8 cellular contexts compared by ENCODE assay signal in genomic region chr20:31606678-31606927, GRCh38. TPM values are rescaled to one million over a fixed set of nuclear protein-coding genes. Genes with fewer than 3 reads are reported as not detected.
DNase-seq lines count a peak whose midpoint lies in the region; ATAC-seq, FAIRE-seq and TF ChIP-seq lines count a peak whose summit lies in the region.

No MANE protein-coding gene starts in this region.

- H3K4me3 ChIP-seq in HEK293 (ENCODE audit: low read depth, low read length) (peak overlapping the region; percentile 70), iPS DF 6.9 (ENCODE audit: low read length) (peak overlapping the region; percentile 44; the same call in 1 of the 2 replicates), small intestine (ENCODE audit: low read depth in 1 of 2, low read length in 2 of 2) (peak overlapping the region; percentile 27 to 97)

- FAIRE-seq in small intestine (lab: Jason Lieb, UNC): no peak
- FAIRE-seq in GM12892 (lab: Jason Lieb, UNC): no peak

- H3K36me3 Mint-ChIP-seq in activated T-helper 1 cell treated with anti-CD3 and anti-CD28 coated beads, Interleukin-12 subunit alpha, Interleukin-12 subunit beta, Interleukin-2, Interleukin-4 antibody, amounts not matched to agents 30 ng/mL and 10 ng/mL and 1 ng/mL, durations not matched to agents 14 hours and 24 hours and 36 hours (ENCODE audit: low read depth): no peaks in the 10 kb centered on the region

- no CpG with 5 or more reads among the region's 1 CpG for WGBS in iPS DF 6.9 (ENCODE audit: insufficient coverage, insufficient read length)
- 16 to 79% (median 31%) methylated on average over 1 of the region's 1 CpG for WGBS in small intestine, 3 donors

- H3K4me3 Mint-ChIP-seq in activated T-helper 1 cell treated with anti-CD3 and anti-CD28 coated beads, Interleukin-12 subunit alpha, Interleukin-12 subunit beta, Interleukin-2, Interleukin-4 antibody, amounts not matched to agents 30 ng/mL and 10 ng/mL and 1 ng/mL, durations not matched to agents 14 hours and 24 hours and 36 hours: peak overlapping the region; percentile 91

- intact Hi-C loops in activated T-helper 1 cell treated with anti-CD3 and anti-CD28 coated beads, Interleukin-12 subunit alpha, Interleukin-12 subunit beta, Interleukin-2, Interleukin-4 antibody, amounts not matched to agents 30 ng/mL and 10 ng/mL and 1 ng/mL, durations not matched to agents 14 hours and 24 hours and 36 hours (cut with micrococcal nuclease): loop anchor here (10.0 kb wide), 1 partner anchor 748 kb away; the partner anchor contains the start of gene ASXL1

- H3K27ac Mint-ChIP-seq in activated T-helper 1 cell treated with anti-CD3 and anti-CD28 coated beads, Interleukin-12 subunit alpha, Interleukin-12 subunit beta, Interleukin-2, Interleukin-4 antibody, amounts not matched to agents 30 ng/mL and 10 ng/mL and 1 ng/mL, durations not matched to agents 14 hours and 24 hours and 36 hours: no peak overlapping the region

- DNase-seq in activated T-helper 1 cell treated with anti-CD3 and anti-CD28 coated beads, Interleukin-12 subunit alpha, Interleukin-12 subunit beta, Interleukin-2, Interleukin-4 antibody, amounts not matched to agents 30 ng/mL and 10 ng/mL and 1 ng/mL, durations not matched to agents 14 hours and 24 hours and 36 hours (ENCODE audit: low spot score): no peak
- DNase-seq in iPS DF 6.9 (ENCODE audit: low read depth, low spot score): no peak
- no peak for DNase-seq in small intestine
- no peak for DNase-seq in AML-193 (lab: John Stamatoyannopoulos, UW)
- DNase-seq in GM12892 (ENCODE audit: insufficient read length): no peak

- no peaks in the 10 kb centered on the region for H3K27me3 ChIP-seq in iPS DF 6.9 (ENCODE audit: control insufficient read depth, insufficient read depth, low read length)
- no peaks in the 10 kb centered on the region for H3K27me3 ChIP-seq in small intestine (ENCODE audit: control insufficient read depth in 2 of 2, insufficient read depth in 2 of 2, low read length in 2 of 2)

- H3K9me3 ChIP-seq in HEK293 (ENCODE audit: control insufficient read depth, insufficient read depth, low read depth, low read length) (no peaks in the 10 kb centered on the region), iPS DF 6.9 (ENCODE audit: control insufficient read depth, insufficient read depth, low read length) (no peaks in the 10 kb centered on the region), small intestine (ENCODE audit: control insufficient read depth, low read depth) (no peaks in the 10 kb centered on the region)

- CTCF ChIA-PET in HEK293 (lab: Yijun Ruan, JAX): interaction anchor here (0.5 to 26.4 kb wide), 5 partner anchors 25 to 117 kb away, joined by 3 to 1204 read pairs (median 6); no protein-coding TSS in a partner anchor

- peaks cover 35% of the 10 kb centered on the region for H3K4me1 Mint-ChIP-seq in activated T-helper 1 cell treated with anti-CD3 and anti-CD28 coated beads, Interleukin-12 subunit alpha, Interleukin-12 subunit beta, Interleukin-2, Interleukin-4 antibody, amounts not matched to agents 30 ng/mL and 10 ng/mL and 1 ng/mL, durations not matched to agents 14 hours and 24 hours and 36 hours (ENCODE audit: low read depth)

- ATAC-seq in GM19463 (IDR thresholded peaks at IDR 0.05; ENCODE audit: unreplicated experiment): no peak
- no peak for ATAC-seq in GM18502 (IDR thresholded peaks at IDR 0.05; ENCODE audit: poor library complexity, unreplicated experiment)

- H3K36me3 ChIP-seq in HEK293 (ENCODE audit: control insufficient read depth in 2 of 2, insufficient read depth in 1 of 2, low read length in 2 of 2) (peaks cover 0 to 17% of the 10 kb centered on the region in 2 experiments; a peak in 1 of 3 replicates), iPS DF 6.9 (ENCODE audit: control insufficient read depth, insufficient read depth, low read length) (no peaks in the 10 kb centered on the region), small intestine (ENCODE audit: control insufficient read depth in 2 of 2, insufficient read depth in 2 of 2, low read length in 2 of 2) (no peaks in the 10 kb centered on the region)

- no peaks in the 10 kb centered on the region for H3K9me3 Mint-ChIP-seq in activated T-helper 1 cell treated with anti-CD3 and anti-CD28 coated beads, Interleukin-12 subunit alpha, Interleukin-12 subunit beta, Interleukin-2, Interleukin-4 antibody, amounts not matched to agents 30 ng/mL and 10 ng/mL and 1 ng/mL, durations not matched to agents 14 hours and 24 hours and 36 hours

- H3K27ac ChIP-seq in HEK293 (ENCODE audit: extremely low read depth, low read depth, low read length): no peak overlapping the region
- no peak overlapping the region for H3K27ac ChIP-seq in iPS DF 6.9 (ENCODE audit: low read length)
- peak overlapping the region; percentile 96 to 98 for H3K27ac ChIP-seq in small intestine (ENCODE audit: low read depth in 1 of 2, low read length in 1 of 2)

- TF ChIP-seq CTCF in HEK293 (tag by site-specific recombination; IDR thresholded peaks at IDR 0.05): no peak

- POLR2A ChIA-PET in HEK293 (lab: Yijun Ruan, JAX): interaction anchor here (1.2 to 8.7 kb wide), 4 partner anchors 29 to 117 kb away, joined by 3 to 255 read pairs (median 28); no protein-coding TSS in a partner anchor

- peaks cover 15% of the 10 kb centered on the region for H3K4me1 ChIP-seq in HEK293 (ENCODE audit: control insufficient read depth, insufficient read depth, low read length)
- peaks cover 5% of the 10 kb centered on the region for H3K4me1 ChIP-seq in iPS DF 6.9 (ENCODE audit: control insufficient read depth, insufficient read depth, low read length)
- no peaks in the 10 kb centered on the region for H3K4me1 ChIP-seq in small intestine (ENCODE audit: control insufficient read depth in 2 of 2, insufficient read depth in 1 of 2, low read depth in 1 of 2, low read length in 1 of 2)

- peaks cover 57% of the 10 kb centered on the region for H3K27me3 Mint-ChIP-seq in activated T-helper 1 cell treated with anti-CD3 and anti-CD28 coated beads, Interleukin-12 subunit alpha, Interleukin-12 subunit beta, Interleukin-2, Interleukin-4 antibody, amounts not matched to agents 30 ng/mL and 10 ng/mL and 1 ng/mL, durations not matched to agents 14 hours and 24 hours and 36 hours (ENCODE audit: insufficient read depth)

- no peak for TF ChIP-seq POLR2A in GM12892 (IDR thresholded peaks at IDR 0.05; ENCODE audit: low read depth, low read length)

TF ChIP-seq in HEK293, 187 proteins besides CTCF, POLR2A, EP300 and RAD21:
- TF ChIP-seq SETDB1 (IDR thresholded peaks at IDR 0.05; ENCODE audit: insufficient read length, low read length) (no peak), ZNF48 (tag by site-specific recombination; IDR thresholded peaks at IDR 0.05) (no peak)

RNA-seq across cellular contexts. Expression of gene ID1, which starts 1.5 kb away (rescaled TPM):
- total RNA-seq in activated T-helper 1 cell treated with anti-CD3 and anti-CD28 coated beads, Interleukin-12 subunit alpha, Interleukin-12 subunit beta, Interleukin-2, Interleukin-4 antibody, amounts not matched to agents 30 ng/mL and 10 ng/mL and 1 ng/mL, durations not matched to agents 14 hours and 24 hours and 36 hours: 3.4 and 4.0 TPM in 2 replicates
- 100 to 1,000 TPM; 215 to 335 (median 284) TPM for polyA plus RNA-seq in small intestine
- not detected for polyA plus RNA-seq in GM12892 (2012; ENCODE audit: missing spikeins)

RNA-seq across cellular contexts. Expression of gene COX4I2, which starts 31.1 kb away (rescaled TPM):
- total RNA-seq in activated T-helper 1 cell treated with anti-CD3 and anti-CD28 coated beads, Interleukin-12 subunit alpha, Interleukin-12 subunit beta, Interleukin-2, Interleukin-4 antibody, amounts not matched to agents 30 ng/mL and 10 ng/mL and 1 ng/mL, durations not matched to agents 14 hours and 24 hours and 36 hours: not detected in 2 replicates
- 1 to 10 TPM in 1 of 3 donors, not detected in 2; 3.7 TPM for polyA plus RNA-seq in small intestine
- not detected for polyA plus RNA-seq in GM12892 (2012; ENCODE audit: missing spikeins)

Comparison
In these comparisons a context has a peak if more than half of its experiments do, and no peak if none do; other contexts are left out.
1. H3K27ac ChIP-seq: peak in small intestine (2 of 2); none in HEK293 (single experiment) and iPS DF 6.9 (single experiment).
2. Peak in every context shown above with its lines, with median percentiles within 50 percentile points of each other: H3K4me3 ChIP-seq.